ENCODE assay signal across 9 cellular contexts in genomic region chr19:31633014-31633413, GRCh38.
"Had no signal": no experiment of that assay in that cellular context is flagged by ENCODE, and none has a peak within 500 bp of the region (broad histone marks: within the 10 kb centered on the region; RNA-seq: fewer than 3 reads in every experiment).

No MANE protein-coding gene starts in this region.

- H3K4me3 ChIP-seq: GM23338, HAP-1, K562 had no signal

- DNase-seq: H7, HFFc6, IMR-90, KG1 had no signal

- H3K36me3 ChIP-seq: HAP-1 had no signal

- H3K4me2 ChIP-seq: GM23338 had no signal

- H2AFZ ChIP-seq: GM23338 had no signal

- H3K4me1 ChIP-seq: HAP-1 had no signal

- FAIRE-seq: HTR-8/SVneo, K562 had no signal

- H3K9me3 ChIP-seq: HAP-1 had no signal

- H3K4me3 Mint-ChIP-seq: GM23338, HFFc6 had no signal

- H3K27ac Mint-ChIP-seq: GM23338, HFFc6 had no signal

- ATAC-seq: GM23338, HCT116, K562 had no signal

- H3K9me3 Mint-ChIP-seq: GM23338 had no signal
